Comparison of ENCODE assay signal across 4 cellular contexts in the genomic region with DNA sequence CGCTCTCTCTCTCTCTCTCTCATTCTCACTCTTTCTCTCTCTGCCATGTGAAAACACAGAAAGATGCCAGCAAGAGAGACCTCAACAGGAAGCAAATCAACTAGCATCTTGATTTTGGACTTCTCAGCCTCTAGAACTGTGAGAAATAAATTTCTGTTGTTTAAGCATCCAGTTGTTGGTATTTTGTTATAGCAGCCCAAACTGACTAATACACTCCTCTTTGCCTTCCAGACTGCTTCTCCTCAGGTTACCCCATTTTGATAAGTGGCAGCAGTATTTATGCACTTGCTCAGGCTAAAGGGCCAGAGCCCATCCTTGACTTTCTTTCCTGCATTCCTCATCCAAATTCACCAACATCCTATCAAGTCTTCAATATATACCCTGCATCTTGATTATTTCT.
TF ChIP-seq lines count a peak whose summit lies in the region.

No MANE protein-coding gene starts in this region.

TF ChIP-seq in HepG2, 621 proteins besides CTCF, POLR2A, EP300 and RAD21:
- TF ChIP-seq ZNF12 (CRISPR knock-in tag; IDR thresholded peaks at IDR 0.05), result peak; percentile 51; the same call in 1 of the 2 replicates
- TF ChIP-seq ZNF776 (CRISPR knock-in tag; IDR thresholded peaks at IDR 0.05), result no peak

TF ChIP-seq in IMR-90, 13 proteins besides CTCF, POLR2A, EP300 and RAD21:
- TF ChIP-seq USF2 (IDR thresholded peaks at IDR 0.05; ENCODE audit: low read depth, low read length) (no peak), NFE2L2 (IDR thresholded peaks at IDR 0.05; ENCODE audit: low read depth, low read length) (no peak), CEBPB (IDR thresholded peaks at IDR 0.05; ENCODE audit: low read depth, low read length) (no peak), ELK1 (IDR thresholded peaks at IDR 0.05; ENCODE audit: borderline replicate concordance, low read depth, low read length) (no peak), FOS (IDR thresholded peaks at IDR 0.05; ENCODE audit: low read depth, low read length) (no peak), MXI1 (IDR thresholded peaks at IDR 0.05; ENCODE audit: borderline replicate concordance, low read depth, low read length) (no peak), CHD1 (IDR thresholded peaks at IDR 0.05; ENCODE audit: low read depth, low read length) (no peak), SMC3 (IDR thresholded peaks at IDR 0.05; ENCODE audit: low read depth, low read length) (no peak), MAFK (IDR thresholded peaks at IDR 0.05; ENCODE audit: low read depth, low read length) (no peak), MAZ (IDR thresholded peaks at IDR 0.05; ENCODE audit: borderline replicate concordance, low read depth, low read length) (no peak)

TF ChIP-seq in K562, 482 proteins besides CTCF, POLR2A, EP300 and RAD21:
- no peak for TF ChIP-seq ZNF764 (CRISPR knock-in tag; IDR thresholded peaks at IDR 0.05; ENCODE audit: low read depth)
- peak; percentile 95 for TF ChIP-seq ZNF12 (CRISPR knock-in tag; IDR thresholded peaks at IDR 0.05)

TF ChIP-seq in GM12891, 5 proteins besides CTCF, POLR2A, EP300 and RAD21:
- no peak for TF ChIP-seq SPI1 (IDR thresholded peaks at IDR 0.05; ENCODE audit: low read depth, low read length)
- TF ChIP-seq TAF1 (IDR thresholded peaks at IDR 0.05; ENCODE audit: low read depth, low read length), result no peak
- TF ChIP-seq POLR2AphosphoS5 (IDR thresholded peaks at IDR 0.05; ENCODE audit: low read depth, low read length), result no peak
- TF ChIP-seq PAX5 (IDR thresholded peaks at IDR 0.05; ENCODE audit: insufficient read depth, low read length, severe bottlenecking), result no peak
- TF ChIP-seq POU2F2 (IDR thresholded peaks at IDR 0.05; ENCODE audit: low read depth, low read length), result no peak
